18 cellular contexts compared by ENCODE assay signal in the genomic region with DNA sequence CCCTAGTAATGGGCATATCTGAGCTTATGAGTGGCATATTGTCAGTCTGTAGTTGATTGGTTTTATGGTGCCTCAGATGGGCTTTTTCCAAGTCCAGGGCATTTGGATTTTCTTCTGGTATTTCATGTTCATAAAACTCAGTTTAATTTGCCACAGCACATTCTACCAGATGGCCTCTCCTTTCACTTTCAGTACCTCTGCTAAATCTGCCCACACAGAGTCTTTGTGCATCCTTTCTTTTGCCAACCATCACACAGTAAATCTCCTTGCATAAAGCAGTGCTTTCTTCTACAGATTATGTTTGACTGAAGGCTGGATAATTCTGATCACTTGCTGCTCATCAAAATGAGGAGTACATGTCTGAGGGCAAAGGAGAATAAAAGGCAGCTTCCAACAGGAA.
DNase-seq lines count a peak whose midpoint lies in the region.
"Had no signal": no experiment of that assay in that cellular context is flagged by ENCODE, and none has a peak within 500 bp of the region (broad histone marks: within the 10 kb centered on the region; RNA-seq: fewer than 3 reads in every experiment).

No MANE protein-coding gene starts in this region.

- no peak overlapping the region for H3K14ac ChIP-seq in mesenchymal stem cell (ENCODE audit: low read length in 2 of 2)

- no peak overlapping the region for H3K9ac ChIP-seq in mesenchymal stem cell (ENCODE audit: low read length)
- H3K9ac ChIP-seq: BLaER1 treated with 17β-estradiol and CSF1 and Interleukin-3, amounts not matched to agents 10 nM and 100 nM had no signal

- H3K4ac ChIP-seq in mesenchymal stem cell (ENCODE audit: low read depth in 1 of 2, low read length in 2 of 2): no peak overlapping the region

- H3K4me1 Mint-ChIP-seq in activated CD4-positive, alpha-beta memory T cell treated with anti-CD3 and anti-CD28 coated beads, Interleukin-2, amount 10 ng/mL, durations not matched to agents 7 days and 5 days: peaks cover 42% of the 10 kb centered on the region
- H3K4me1 Mint-ChIP-seq in activated CD4-positive, alpha-beta memory T cell treated with anti-CD3 and anti-CD28 coated beads for 36 hours (ENCODE audit: low read depth): peaks cover 10% of the 10 kb centered on the region
- H3K4me1 Mint-ChIP-seq in activated T-helper 1 cell treated with anti-CD3 and anti-CD28 coated beads, Interleukin-12 subunit alpha, Interleukin-12 subunit beta, Interleukin-2, Interleukin-4 antibody, amounts not matched to agents 30 ng/mL and 10 ng/mL and 1 ng/mL, durations not matched to agents 14 hours and 24 hours and 36 hours (ENCODE audit: low read depth): peaks cover 21% of the 10 kb centered on the region
- H3K4me1 Mint-ChIP-seq: B cell had no signal

- H3K9me3 Mint-ChIP-seq in activated CD4-positive, alpha-beta memory T cell treated with anti-CD3 and anti-CD28 coated beads, Interleukin-2, amount 10 ng/mL, durations not matched to agents 7 days and 5 days: peaks cover 9% of the 10 kb centered on the region
- H3K9me3 Mint-ChIP-seq in activated CD4-positive, alpha-beta memory T cell treated with anti-CD3 and anti-CD28 coated beads for 36 hours: peaks cover 2% of the 10 kb centered on the region
- H3K9me3 Mint-ChIP-seq in activated T-helper 1 cell treated with anti-CD3 and anti-CD28 coated beads, Interleukin-12 subunit alpha, Interleukin-12 subunit beta, Interleukin-2, Interleukin-4 antibody, amounts not matched to agents 30 ng/mL and 10 ng/mL and 1 ng/mL, durations not matched to agents 14 hours and 24 hours and 36 hours: peaks cover 20% of the 10 kb centered on the region
- H3K9me3 Mint-ChIP-seq: CD8-positive, alpha-beta T cell had no signal

- no peak overlapping the region for H2AK5ac ChIP-seq in mesenchymal stem cell (ENCODE audit: low read length, severe bottlenecking)

- CTCF ChIA-PET in activated CD4-positive, alpha-beta memory T cell treated with anti-CD3 and anti-CD28 coated beads, Interleukin-2, amount 10 ng/mL, durations not matched to agents 7 days and 5 days (lab: Charles Lee): interaction anchor here (0.7 kb wide), 1 partner anchor 1194 kb away, joined by 7 read pairs; no protein-coding TSS in a partner anchor
- CTCF ChIA-PET in activated CD4-positive, alpha-beta memory T cell treated with anti-CD3 and anti-CD28 coated beads for 36 hours (lab: Charles Lee): no interaction called here

- H3K4me3 ChIP-seq in mesenchymal stem cell (ENCODE audit: insufficient read depth in 1 of 2, low read depth in 1 of 2, low read length in 2 of 2): no peak overlapping the region
- H3K4me3 ChIP-seq: A549 had no signal

- H3K27ac ChIP-seq in mesenchymal stem cell (ENCODE audit: low read length, poor library complexity, severe bottlenecking): no peak overlapping the region
- H3K27ac ChIP-seq: 22Rv1, A549, C4-2B had no signal

- intact Hi-C loops in activated CD4-positive, alpha-beta memory T cell treated with anti-CD3 and anti-CD28 coated beads for 36 hours (cut with micrococcal nuclease): no loop called here
- intact Hi-C loops in activated T-helper 1 cell treated with anti-CD3 and anti-CD28 coated beads, Interleukin-12 subunit alpha, Interleukin-12 subunit beta, Interleukin-2, Interleukin-4 antibody, amounts not matched to agents 30 ng/mL and 10 ng/mL and 1 ng/mL, durations not matched to agents 14 hours and 24 hours and 36 hours (cut with micrococcal nuclease): no loop called here

- no peak overlapping the region for H3K23ac ChIP-seq in mesenchymal stem cell (ENCODE audit: low read length in 2 of 2)

- no peaks in the 10 kb centered on the region for H3K4me1 ChIP-seq in mesenchymal stem cell (ENCODE audit: control insufficient read depth, insufficient read depth, low read depth, low read length)
- H3K4me1 ChIP-seq: A549, Caco-2 had no signal

- no peak overlapping the region for H3K4me2 ChIP-seq in mesenchymal stem cell (ENCODE audit: low read length, poor library complexity, severe bottlenecking)
- H3K4me2 ChIP-seq: A549 had no signal

- no peak overlapping the region for H4K8ac ChIP-seq in mesenchymal stem cell (ENCODE audit: low read length)

- H3K27ac Mint-ChIP-seq in activated CD4-positive, alpha-beta memory T cell treated with anti-CD3 and anti-CD28 coated beads, Interleukin-2, amount 10 ng/mL, durations not matched to agents 7 days and 5 days: peak overlapping the region; percentile 1
- H3K27ac Mint-ChIP-seq in activated CD4-positive, alpha-beta memory T cell treated with anti-CD3 and anti-CD28 coated beads for 36 hours: no peak overlapping the region
- no peak overlapping the region for H3K27ac Mint-ChIP-seq in activated T-helper 1 cell treated with anti-CD3 and anti-CD28 coated beads, Interleukin-12 subunit alpha, Interleukin-12 subunit beta, Interleukin-2, Interleukin-4 antibody, amounts not matched to agents 30 ng/mL and 10 ng/mL and 1 ng/mL, durations not matched to agents 14 hours and 24 hours and 36 hours
- H3K27ac Mint-ChIP-seq: B cell; CD4-positive, alpha-beta T cell; CD8-positive, alpha-beta T cell had no signal

- DNase-seq in activated CD4-positive, alpha-beta memory T cell treated with anti-CD3 and anti-CD28 coated beads, Interleukin-2, amount 10 ng/mL, durations not matched to agents 7 days and 5 days: no peak
- no peak for DNase-seq in activated CD4-positive, alpha-beta memory T cell treated with anti-CD3 and anti-CD28 coated beads for 36 hours
- DNase-seq in activated T-helper 1 cell treated with anti-CD3 and anti-CD28 coated beads, Interleukin-12 subunit alpha, Interleukin-12 subunit beta, Interleukin-2, Interleukin-4 antibody, amounts not matched to agents 30 ng/mL and 10 ng/mL and 1 ng/mL, durations not matched to agents 14 hours and 24 hours and 36 hours (ENCODE audit: low spot score): no peak
- DNase-seq in mesenchymal stem cell: no peak
- no peak for DNase-seq in GM03348 (ENCODE audit: low spot score)
- DNase-seq in germinal center (ENCODE audit: low spot score): no peak
- DNase-seq: AML-193; Caco-2; Calu3; CD4-positive, alpha-beta T cell; CD8-positive, alpha-beta T cell; DMS79 treated with DMSO at 0.1 percent for 48 hours; GF-D8 had no signal

- H3K18ac ChIP-seq in mesenchymal stem cell (ENCODE audit: low read depth in 1 of 2, low read length in 2 of 2): no peak overlapping the region

- peak overlapping the region; percentile 34 for H2BK120ac ChIP-seq in mesenchymal stem cell (ENCODE audit: low read depth, low read length)

- H3K36me3 Mint-ChIP-seq in activated CD4-positive, alpha-beta memory T cell treated with anti-CD3 and anti-CD28 coated beads, Interleukin-2, amount 10 ng/mL, durations not matched to agents 7 days and 5 days (ENCODE audit: low read depth): peaks cover 6% of the 10 kb centered on the region
- H3K36me3 Mint-ChIP-seq in activated CD4-positive, alpha-beta memory T cell treated with anti-CD3 and anti-CD28 coated beads for 36 hours: no peaks in the 10 kb centered on the region
- peaks cover 8% of the 10 kb centered on the region for H3K36me3 Mint-ChIP-seq in activated T-helper 1 cell treated with anti-CD3 and anti-CD28 coated beads, Interleukin-12 subunit alpha, Interleukin-12 subunit beta, Interleukin-2, Interleukin-4 antibody, amounts not matched to agents 30 ng/mL and 10 ng/mL and 1 ng/mL, durations not matched to agents 14 hours and 24 hours and 36 hours (ENCODE audit: low read depth)
- H3K36me3 Mint-ChIP-seq: CD8-positive, alpha-beta T cell had no signal

- no peaks in the 10 kb centered on the region for H3K36me3 ChIP-seq in mesenchymal stem cell (ENCODE audit: control insufficient read depth in 1 of 2, insufficient read depth in 2 of 2, low read depth in 1 of 2, low read length in 2 of 2)
- H3K36me3 ChIP-seq: BLaER1 treated with 17β-estradiol and CSF1 and Interleukin-3, amounts not matched to agents 10 nM and 100 nM had no signal

- H2BK15ac ChIP-seq in mesenchymal stem cell (ENCODE audit: low read depth, poor library complexity, severe bottlenecking): no peak overlapping the region

- H3K27me3 ChIP-seq in mesenchymal stem cell (ENCODE audit: control insufficient read depth in 1 of 2, insufficient read depth in 1 of 2, low read length in 2 of 2): peaks cover 0 to 12% of the 10 kb centered on the region in 2 experiments

- H3K4me3 Mint-ChIP-seq in activated CD4-positive, alpha-beta memory T cell treated with anti-CD3 and anti-CD28 coated beads, Interleukin-2, amount 10 ng/mL, durations not matched to agents 7 days and 5 days: no peak overlapping the region
- H3K4me3 Mint-ChIP-seq in activated CD4-positive, alpha-beta memory T cell treated with anti-CD3 and anti-CD28 coated beads for 36 hours: no peak overlapping the region
- H3K4me3 Mint-ChIP-seq in activated T-helper 1 cell treated with anti-CD3 and anti-CD28 coated beads, Interleukin-12 subunit alpha, Interleukin-12 subunit beta, Interleukin-2, Interleukin-4 antibody, amounts not matched to agents 30 ng/mL and 10 ng/mL and 1 ng/mL, durations not matched to agents 14 hours and 24 hours and 36 hours: peak overlapping the region; percentile 11
- H3K4me3 Mint-ChIP-seq: B cell; CD4-positive, alpha-beta T cell; CD8-positive, alpha-beta T cell had no signal

- no peak overlapping the region for H2AFZ ChIP-seq in mesenchymal stem cell (ENCODE audit: low read depth, low read length)

- no peak overlapping the region for H4K91ac ChIP-seq in mesenchymal stem cell (ENCODE audit: low read length)

- no peak overlapping the region for H2BK12ac ChIP-seq in mesenchymal stem cell (ENCODE audit: low read length in 2 of 2)

- H2BK5ac ChIP-seq in mesenchymal stem cell (ENCODE audit: low read depth, low read length, poor library complexity, severe bottlenecking): no peak overlapping the region

- H3K27me3 Mint-ChIP-seq in activated CD4-positive, alpha-beta memory T cell treated with anti-CD3 and anti-CD28 coated beads, Interleukin-2, amount 10 ng/mL, durations not matched to agents 7 days and 5 days: peaks cover 6% of the 10 kb centered on the region
- H3K27me3 Mint-ChIP-seq in activated CD4-positive, alpha-beta memory T cell treated with anti-CD3 and anti-CD28 coated beads for 36 hours: no peaks in the 10 kb centered on the region
- H3K27me3 Mint-ChIP-seq in activated T-helper 1 cell treated with anti-CD3 and anti-CD28 coated beads, Interleukin-12 subunit alpha, Interleukin-12 subunit beta, Interleukin-2, Interleukin-4 antibody, amounts not matched to agents 30 ng/mL and 10 ng/mL and 1 ng/mL, durations not matched to agents 14 hours and 24 hours and 36 hours (ENCODE audit: insufficient read depth): peaks cover 3% of the 10 kb centered on the region
- H3K27me3 Mint-ChIP-seq: B cell; CD4-positive, alpha-beta T cell had no signal

- H3K79me1 ChIP-seq in mesenchymal stem cell (replicated peaks; ENCODE audit: low read length, poor library complexity, severe bottlenecking): no peaks in the 10 kb centered on the region

- POLR2A ChIA-PET in activated CD4-positive, alpha-beta memory T cell treated with anti-CD3 and anti-CD28 coated beads, Interleukin-2, amount 10 ng/mL, durations not matched to agents 7 days and 5 days (lab: Charles Lee): interaction anchor here (0.7 kb wide), 1 partner anchor 148 kb away, joined by 3 read pairs; no protein-coding TSS in a partner anchor
- POLR2A ChIA-PET in activated CD4-positive, alpha-beta memory T cell treated with anti-CD3 and anti-CD28 coated beads for 36 hours (lab: Charles Lee): no interaction called here

- no peaks in the 10 kb centered on the region for H3K9me3 ChIP-seq in mesenchymal stem cell (ENCODE audit: control insufficient read depth, low read length)
- H3K9me3 ChIP-seq: A549, Caco-2 had no signal
